1 cellular context compared by ENCODE assay signal in the genomic region with DNA sequence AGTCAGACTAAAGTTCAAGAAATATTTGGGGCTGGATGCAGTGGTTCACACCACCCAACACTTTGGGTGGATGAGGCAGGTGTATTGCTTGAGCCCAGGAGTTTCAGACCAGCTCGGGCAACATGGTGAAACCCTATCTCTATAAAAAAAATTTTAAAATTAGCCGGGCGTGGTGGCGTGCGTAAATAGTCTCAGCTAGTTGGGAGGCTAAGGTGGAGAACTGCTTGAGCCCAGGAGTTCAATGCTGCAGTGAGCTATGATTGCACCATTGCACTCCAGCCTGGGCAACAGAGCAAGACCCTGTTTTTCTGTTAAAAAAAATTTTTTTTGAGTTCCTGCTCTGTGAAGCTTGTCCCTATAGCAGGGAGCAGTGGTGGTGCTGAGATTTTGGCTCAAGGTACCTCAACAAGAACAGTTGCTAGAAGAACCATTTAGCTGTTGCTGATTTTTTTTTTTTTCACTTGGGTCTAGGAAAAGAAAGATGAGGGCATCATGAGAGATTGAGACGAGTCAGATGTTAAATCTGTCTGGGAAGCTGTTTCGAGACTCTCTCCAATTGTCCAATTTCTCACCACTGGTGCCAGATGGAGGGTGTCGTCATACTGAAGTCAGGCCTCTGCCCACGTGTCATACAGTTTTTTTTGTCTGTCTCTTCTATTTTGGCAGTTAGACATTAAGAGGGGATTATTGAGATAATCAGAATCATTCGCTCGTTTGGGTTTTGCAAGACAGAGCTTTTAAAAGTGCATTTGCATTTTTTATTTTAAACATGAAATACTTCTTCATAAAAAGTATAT.
TF ChIP-seq lines count a peak whose summit lies in the region.

No MANE protein-coding gene starts in this region.

TF ChIP-seq in SK-N-SH, 30 proteins besides CTCF, POLR2A, EP300 and RAD21:
- TF ChIP-seq, protein P1, sequence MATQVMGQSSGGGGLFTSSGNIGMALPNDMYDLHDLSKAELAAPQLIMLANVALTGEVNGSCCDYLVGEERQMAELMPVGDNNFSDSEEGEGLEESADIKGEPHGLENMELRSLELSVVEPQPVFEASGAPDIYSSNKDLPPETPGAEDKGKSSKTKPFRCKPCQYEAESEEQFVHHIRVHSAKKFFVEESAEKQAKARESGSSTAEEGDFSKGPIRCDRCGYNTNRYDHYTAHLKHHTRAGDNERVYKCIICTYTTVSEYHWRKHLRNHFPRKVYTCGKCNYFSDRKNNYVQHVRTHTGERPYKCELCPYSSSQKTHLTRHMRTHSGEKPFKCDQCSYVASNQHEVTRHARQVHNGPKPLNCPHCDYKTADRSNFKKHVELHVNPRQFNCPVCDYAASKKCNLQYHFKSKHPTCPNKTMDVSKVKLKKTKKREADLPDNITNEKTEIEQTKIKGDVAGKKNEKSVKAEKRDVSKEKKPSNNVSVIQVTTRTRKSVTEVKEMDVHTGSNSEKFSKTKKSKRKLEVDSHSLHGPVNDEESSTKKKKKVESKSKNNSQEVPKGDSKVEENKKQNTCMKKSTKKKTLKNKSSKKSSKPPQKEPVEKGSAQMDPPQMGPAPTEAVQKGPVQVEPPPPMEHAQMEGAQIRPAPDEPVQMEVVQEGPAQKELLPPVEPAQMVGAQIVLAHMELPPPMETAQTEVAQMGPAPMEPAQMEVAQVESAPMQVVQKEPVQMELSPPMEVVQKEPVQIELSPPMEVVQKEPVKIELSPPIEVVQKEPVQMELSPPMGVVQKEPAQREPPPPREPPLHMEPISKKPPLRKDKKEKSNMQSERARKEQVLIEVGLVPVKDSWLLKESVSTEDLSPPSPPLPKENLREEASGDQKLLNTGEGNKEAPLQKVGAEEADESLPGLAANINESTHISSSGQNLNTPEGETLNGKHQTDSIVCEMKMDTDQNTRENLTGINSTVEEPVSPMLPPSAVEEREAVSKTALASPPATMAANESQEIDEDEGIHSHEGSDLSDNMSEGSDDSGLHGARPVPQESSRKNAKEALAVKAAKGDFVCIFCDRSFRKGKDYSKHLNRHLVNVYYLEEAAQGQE (IDR thresholded peaks at IDR 0.05; ENCODE audit: low read depth, low read length) = no peak
- no peak for TF ChIP-seq MEF2A (IDR thresholded peaks at IDR 0.05; ENCODE audit: borderline replicate concordance, low read depth)
- no peak for TF ChIP-seq RXRA (IDR thresholded peaks at IDR 0.05; ENCODE audit: borderline replicate concordance, low read depth)
- no peak for TF ChIP-seq TAF1 (IDR thresholded peaks at IDR 0.05; ENCODE audit: borderline replicate concordance, low read depth, low read length)
- TF ChIP-seq, protein P2, sequence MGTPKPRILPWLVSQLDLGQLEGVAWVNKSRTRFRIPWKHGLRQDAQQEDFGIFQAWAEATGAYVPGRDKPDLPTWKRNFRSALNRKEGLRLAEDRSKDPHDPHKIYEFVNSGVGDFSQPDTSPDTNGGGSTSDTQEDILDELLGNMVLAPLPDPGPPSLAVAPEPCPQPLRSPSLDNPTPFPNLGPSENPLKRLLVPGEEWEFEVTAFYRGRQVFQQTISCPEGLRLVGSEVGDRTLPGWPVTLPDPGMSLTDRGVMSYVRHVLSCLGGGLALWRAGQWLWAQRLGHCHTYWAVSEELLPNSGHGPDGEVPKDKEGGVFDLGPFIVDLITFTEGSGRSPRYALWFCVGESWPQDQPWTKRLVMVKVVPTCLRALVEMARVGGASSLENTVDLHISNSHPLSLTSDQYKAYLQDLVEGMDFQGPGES (IDR thresholded peaks at IDR 0.05; ENCODE audit: low read depth, low read length) = no peak
- no peak for TF ChIP-seq NRF1 (IDR thresholded peaks at IDR 0.05; ENCODE audit: low read depth, low read length)
- TF ChIP-seq, protein P3, sequence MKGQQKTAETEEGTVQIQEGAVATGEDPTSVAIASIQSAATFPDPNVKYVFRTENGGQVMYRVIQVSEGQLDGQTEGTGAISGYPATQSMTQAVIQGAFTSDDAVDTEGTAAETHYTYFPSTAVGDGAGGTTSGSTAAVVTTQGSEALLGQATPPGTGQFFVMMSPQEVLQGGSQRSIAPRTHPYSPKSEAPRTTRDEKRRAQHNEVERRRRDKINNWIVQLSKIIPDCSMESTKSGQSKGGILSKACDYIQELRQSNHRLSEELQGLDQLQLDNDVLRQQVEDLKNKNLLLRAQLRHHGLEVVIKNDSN (IDR thresholded peaks at IDR 0.05; ENCODE audit: borderline replicate concordance, low read depth) = no peak
- TF ChIP-seq, protein P4, sequence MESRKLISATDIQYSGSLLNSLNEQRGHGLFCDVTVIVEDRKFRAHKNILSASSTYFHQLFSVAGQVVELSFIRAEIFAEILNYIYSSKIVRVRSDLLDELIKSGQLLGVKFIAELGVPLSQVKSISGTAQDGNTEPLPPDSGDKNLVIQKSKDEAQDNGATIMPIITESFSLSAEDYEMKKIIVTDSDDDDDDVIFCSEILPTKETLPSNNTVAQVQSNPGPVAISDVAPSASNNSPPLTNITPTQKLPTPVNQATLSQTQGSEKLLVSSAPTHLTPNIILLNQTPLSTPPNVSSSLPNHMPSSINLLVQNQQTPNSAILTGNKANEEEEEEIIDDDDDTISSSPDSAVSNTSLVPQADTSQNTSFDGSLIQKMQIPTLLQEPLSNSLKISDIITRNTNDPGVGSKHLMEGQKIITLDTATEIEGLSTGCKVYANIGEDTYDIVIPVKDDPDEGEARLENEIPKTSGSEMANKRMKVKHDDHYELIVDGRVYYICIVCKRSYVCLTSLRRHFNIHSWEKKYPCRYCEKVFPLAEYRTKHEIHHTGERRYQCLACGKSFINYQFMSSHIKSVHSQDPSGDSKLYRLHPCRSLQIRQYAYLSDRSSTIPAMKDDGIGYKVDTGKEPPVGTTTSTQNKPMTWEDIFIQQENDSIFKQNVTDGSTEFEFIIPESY (IDR thresholded peaks at IDR 0.05; ENCODE audit: borderline replicate concordance, low read depth) = no peak
- TF ChIP-seq, protein P5, sequence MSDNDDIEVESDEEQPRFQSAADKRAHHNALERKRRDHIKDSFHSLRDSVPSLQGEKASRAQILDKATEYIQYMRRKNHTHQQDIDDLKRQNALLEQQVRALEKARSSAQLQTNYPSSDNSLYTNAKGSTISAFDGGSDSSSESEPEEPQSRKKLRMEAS (IDR thresholded peaks at IDR 0.05; ENCODE audit: low read depth) = no peak
- TF ChIP-seq, protein P6, sequence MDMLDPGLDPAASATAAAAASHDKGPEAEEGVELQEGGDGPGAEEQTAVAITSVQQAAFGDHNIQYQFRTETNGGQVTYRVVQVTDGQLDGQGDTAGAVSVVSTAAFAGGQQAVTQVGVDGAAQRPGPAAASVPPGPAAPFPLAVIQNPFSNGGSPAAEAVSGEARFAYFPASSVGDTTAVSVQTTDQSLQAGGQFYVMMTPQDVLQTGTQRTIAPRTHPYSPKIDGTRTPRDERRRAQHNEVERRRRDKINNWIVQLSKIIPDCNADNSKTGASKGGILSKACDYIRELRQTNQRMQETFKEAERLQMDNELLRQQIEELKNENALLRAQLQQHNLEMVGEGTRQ (IDR thresholded peaks at IDR 0.05; ENCODE audit: borderline replicate concordance, low read depth, low read length) = no peak
- no peak for TF ChIP-seq MXI1 (IDR thresholded peaks at IDR 0.05; ENCODE audit: low read depth, low read length)
- no peak for TF ChIP-seq EZH2phosphoT487 (IDR thresholded peaks at IDR 0.05; ENCODE audit: borderline replicate concordance, low read depth)
- no peak for TF ChIP-seq SMC3 (IDR thresholded peaks at IDR 0.05; ENCODE audit: low read depth, low read length)
- no peak for TF ChIP-seq TCF12 (IDR thresholded peaks at IDR 0.05)
- TF ChIP-seq TEAD4 (IDR thresholded peaks at IDR 0.05; ENCODE audit: borderline replicate concordance, insufficient read depth) = no peak
